ENCODE assay signal across 13 cellular contexts in the genomic region with DNA sequence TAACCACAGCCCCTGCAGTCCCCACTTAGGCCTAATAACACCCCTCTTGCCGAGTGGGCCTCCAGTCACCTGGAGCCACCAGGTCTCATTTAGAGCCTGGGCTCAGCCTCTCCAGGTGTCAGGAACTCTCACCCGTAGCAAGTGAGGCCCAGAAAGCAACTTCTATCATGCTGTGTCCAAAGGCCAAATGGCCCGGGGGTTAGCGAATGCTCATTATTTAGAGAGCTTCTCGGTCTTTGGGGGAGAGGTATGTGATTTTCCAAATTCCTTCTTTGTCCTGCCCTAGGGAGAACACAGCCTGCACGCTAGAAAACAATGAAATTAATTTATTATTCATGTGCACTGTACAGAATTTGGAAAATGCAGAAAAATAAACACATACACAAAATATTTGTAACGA.
DNase-seq lines count a peak whose midpoint lies in the region; ATAC-seq lines count a peak whose summit lies in the region.
"Had no signal": no experiment of that assay in that cellular context is flagged by ENCODE, and none has a peak within 500 bp of the region (broad histone marks: within the 10 kb centered on the region; RNA-seq: fewer than 3 reads in every experiment).

No MANE protein-coding gene starts in this region.

- H3K18ac ChIP-seq in trophoblast cell (ENCODE audit: low read length) = no peak overlapping the region

- no peaks in the 10 kb centered on the region for H3K36me3 ChIP-seq in trophoblast cell (ENCODE audit: control insufficient read depth in 1 of 2, insufficient read depth in 2 of 2, low read length in 2 of 2)
- H3K36me3 ChIP-seq: BLaER1, HAP-1 had no signal

- H4K12ac ChIP-seq in trophoblast cell (ENCODE audit: low read depth, low read length) = no peak overlapping the region

- no peak overlapping the region for H3K14ac ChIP-seq in trophoblast cell (ENCODE audit: low read length)

- no peak overlapping the region for H2AK5ac ChIP-seq in trophoblast cell (ENCODE audit: low read length)

- no peak overlapping the region for H3K4me2 ChIP-seq in trophoblast cell (ENCODE audit: low read length)
- H3K4me2 ChIP-seq: BLaER1 had no signal

- H3K4me3 ChIP-seq in trophoblast cell (ENCODE audit: low read depth, low read length) = no peak overlapping the region
- H3K4me3 ChIP-seq: BLaER1, HAP-1 had no signal

- H3K27ac ChIP-seq in trophoblast cell (ENCODE audit: low read depth, low read length) = no peak overlapping the region
- H3K27ac ChIP-seq: BLaER1 had no signal

- no peak overlapping the region for H3K23ac ChIP-seq in trophoblast cell (ENCODE audit: low read length)

- H2BK12ac ChIP-seq in trophoblast cell (ENCODE audit: low read length) = no peak overlapping the region

- no peak overlapping the region for H2AFZ ChIP-seq in trophoblast cell (ENCODE audit: insufficient read depth, low read length, poor library complexity)

- H4K91ac ChIP-seq in trophoblast cell (ENCODE audit: low read depth, low read length) = no peak overlapping the region

- H3K27me3 ChIP-seq in trophoblast cell (ENCODE audit: insufficient read depth, low read length) = no peaks in the 10 kb centered on the region
- H3K27me3 ChIP-seq: BLaER1 had no signal

- no peak overlapping the region for H2BK5ac ChIP-seq in trophoblast cell (ENCODE audit: low read depth, low read length, poor library complexity)

- H3K9ac ChIP-seq in trophoblast cell (ENCODE audit: low read length) = no peak overlapping the region
- H3K9ac ChIP-seq: BLaER1 had no signal

- DNase-seq in NCI-H1417 (lab: John Stamatoyannopoulos, UW) (peak; percentile 18 to 63 (median 22)), NCI-H1417 treated with DMSO at 0.1 percent for 48 hours (lab: John Stamatoyannopoulos, UW) (no peak), ELF-1 (ENCODE audit: low read depth, low spot score) (peak; percentile 77), left kidney (ENCODE audit: low read depth, low spot score) (peak; percentile 61), trophoblast cell (peak; percentile 74 to 80), NCI-H82 (lab: John Stamatoyannopoulos, UW) (no peak)
- DNase-seq: 8988T; AML-193; CD8-positive, alpha-beta memory T cell; DMS53 had no signal

- no peak overlapping the region for H2BK120ac ChIP-seq in trophoblast cell (ENCODE audit: insufficient read depth, low read length, poor library complexity)

- no CpG with 5 or more reads among the region's 7 CpGs for WGBS in trophoblast cell (ENCODE audit: extremely low coverage, insufficient coverage, insufficient read length)

- no peak overlapping the region for H4K8ac ChIP-seq in trophoblast cell (ENCODE audit: low read depth, low read length)

- H3K4me1 ChIP-seq in trophoblast cell (ENCODE audit: control insufficient read depth in 1 of 2, insufficient read depth in 2 of 2, low read length in 2 of 2) = peaks cover 6 to 10% of the 10 kb centered on the region in 2 experiments
- H3K4me1 ChIP-seq: BLaER1, HAP-1 had no signal

- no peaks in the 10 kb centered on the region for H3K79me2 ChIP-seq in trophoblast cell (ENCODE audit: control insufficient read depth, insufficient read depth, low read length, poor library complexity)

- no peak overlapping the region for H3K4ac ChIP-seq in trophoblast cell (ENCODE audit: low read depth, low read length)

- no peak for ATAC-seq in HG03521 (IDR thresholded peaks at IDR 0.05; ENCODE audit: unreplicated experiment)

- H3K79me1 ChIP-seq in trophoblast cell (ENCODE audit: low read length) = no peaks in the 10 kb centered on the region

- no peaks in the 10 kb centered on the region for H3K9me3 ChIP-seq in trophoblast cell (ENCODE audit: insufficient read depth, low read depth, low read length)
- H3K9me3 ChIP-seq: BLaER1, HAP-1 had no signal

Comparison
In these comparisons a context has a peak if more than half of its experiments do, and no peak if none do; other contexts are left out.
1. DNase-seq: peak in NCI-H1417 (3 of 3), ELF-1 (single experiment), left kidney (single experiment) and trophoblast cell (2 of 2); none in NCI-H1417 treated with DMSO at 0.1 percent for 48 hours (single experiment) and NCI-H82 (single experiment).